ENCODE assay signal across 3 cellular contexts in the genomic region with DNA sequence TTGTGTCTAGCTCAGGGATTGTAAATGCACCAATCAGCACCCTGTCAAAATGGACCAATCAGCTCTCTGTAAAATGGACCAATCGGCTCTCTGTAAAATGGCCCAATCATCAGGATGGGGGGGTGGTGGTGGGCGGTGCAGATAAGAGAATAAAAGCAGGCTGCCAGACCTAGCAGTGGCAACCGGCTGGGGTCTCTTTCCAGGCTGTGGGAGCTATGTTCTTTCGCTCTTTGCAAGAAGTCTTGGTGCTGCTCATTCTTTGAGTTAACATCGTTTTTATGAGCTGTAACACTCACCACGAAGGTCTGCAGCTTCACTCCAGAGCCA.
A peak's percentile ranks its signal among the peaks of the same experiment; 100 is the strongest.
DNase-seq lines count a peak whose midpoint lies in the region; ATAC-seq, FAIRE-seq and TF ChIP-seq lines count a peak whose summit lies in the region.
"Not testable (repeated sequence)": the region's sequence is repeated elsewhere in the genome, so short reads cannot be mapped to it uniquely, and the experiment has no call there.

No MANE protein-coding gene starts in this region.

- H3K27me3 ChIP-seq in K562 (ENCODE audit: control insufficient read depth in 2 of 2, insufficient read depth in 2 of 2, low read length in 2 of 2), result peaks cover 15 to 20% of the 10 kb centered on the region in 2 experiments
- not testable (repeated sequence) for H3K27me3 ChIP-seq in testis

- not testable (repeated sequence) for H3K4me3 ChIP-seq in K562, testis

- H3K9ac ChIP-seq in K562 (ENCODE audit: insufficient read depth in 1 of 2, low read depth in 2 of 2, low read length in 2 of 2), result not testable (repeated sequence)

- H3K9me3 ChIP-seq in K562 (replicated peaks; ENCODE audit: control insufficient read depth, insufficient read depth, low read depth, low read length); testis: not testable (repeated sequence)

- H4K20me1 ChIP-seq in K562 (replicated peaks; ENCODE audit: control insufficient read depth, insufficient read depth, low read length), result not testable (repeated sequence)

- TF ChIP-seq RAD21 in K562 (CRISPR knock-in tag; conservative IDR thresholded peaks at IDR 0.05 in 1 of 2, IDR thresholded peaks at IDR 0.05 in 1 of 2), result not testable (repeated sequence)

- not testable (repeated sequence) for H3K27ac ChIP-seq in K562 (ENCODE audit: extremely low read depth, low read depth, low read length); testis

- not testable (repeated sequence) for H3K4me1 ChIP-seq in K562 (replicated peaks in 1 of 2; ENCODE audit: control insufficient read depth in 2 of 2, insufficient read depth in 2 of 2, low read length in 2 of 2)
- peaks cover 20% of the 10 kb centered on the region for H3K4me1 ChIP-seq in testis

- H3K36me3 ChIP-seq in K562 (ENCODE audit: control insufficient read depth, insufficient read depth, low read length); testis (ENCODE audit: low read depth, missing control alignments): not testable (repeated sequence)

- in situ Hi-C loops in K562 (cut with MboI), result not testable (repeated sequence)

- WGBS in K562 (ENCODE audit: insufficient coverage, low coverage, missing lambda C conversion rate), result 15% methylated on average over 5 of the region's 6 CpGs
- 62 to 69% methylated on average over 6 of the region's 6 CpGs for WGBS in testis, 2 donors

- H2AFZ ChIP-seq in K562 (ENCODE audit: low read depth, low read length), result not testable (repeated sequence)

- FAIRE-seq in K562 (lab: Jason Lieb, UNC), result not testable (repeated sequence)

- not testable (repeated sequence) for H3K79me2 ChIP-seq in K562 (ENCODE audit: control insufficient read depth, insufficient read depth, low read length)

- ATAC-seq in K562, result peak; percentile 76

- not testable (repeated sequence) for BruUV-seq in K562 (replicated peaks; lab: Mats Ljungman, UMichigan)

- intact Hi-C loops in K562 (cut with micrococcal nuclease); testis (cut with DNase I; ENCODE audit: low total_unique reads): not testable (repeated sequence)

- TF ChIP-seq POLR2A in K562 (conservative IDR thresholded peaks at IDR 0.05); testis (IDR thresholded peaks at IDR 0.05): not testable (repeated sequence)

- CTCF ChIA-PET in K562 (lab: Yijun Ruan, JAX; ENCODE audit: low intra/inter-chr PET ratio), result not testable (repeated sequence)

- TF ChIP-seq EP300 in K562 (IDR thresholded peaks at IDR 0.05; ENCODE audit: low read length), result not testable (repeated sequence)

- POLR2A ChIA-PET in K562 (lab: Yijun Ruan, JAX), result interaction anchor here (0.7 kb wide), 1 partner anchor 153 kb away, joined by 3 read pairs; no protein-coding TSS in a partner anchor

- not testable (repeated sequence) for H3K4me2 ChIP-seq in K562 (ENCODE audit: insufficient read depth, low read length)

- DNase-seq in K562 (ENCODE audit: extremely low read depth in 1 of 4, low spot score in 3 of 4), result peak in 2 of 4 experiments; percentile 29 to 31
- DNase-seq in stimulated activated CD4-positive, alpha-beta T cell treated with anti-CD3 and anti-CD28 coated beads, Interleukin-15, amount 100 ng/mL, for 24 hours, result peak; percentile 2
- peak; percentile 67 for DNase-seq in testis

- not testable (repeated sequence) for H3K9me1 ChIP-seq in K562 (ENCODE audit: control insufficient read depth, insufficient read depth, low read length)

- not testable (repeated sequence) for TF ChIP-seq CTCF in K562 (IDR thresholded peaks at IDR 0.05 in 2 of 3, conservative IDR thresholded peaks at IDR 0.05 in 1 of 3; ENCODE audit: insufficient read depth in 2 of 3, low read depth in 1 of 3, low read length in 3 of 3); testis (IDR thresholded peaks at IDR 0.05)

TF ChIP-seq in K562, 482 proteins besides CTCF, POLR2A, EP300 and RAD21:
- TF ChIP-seq, protein P1, sequence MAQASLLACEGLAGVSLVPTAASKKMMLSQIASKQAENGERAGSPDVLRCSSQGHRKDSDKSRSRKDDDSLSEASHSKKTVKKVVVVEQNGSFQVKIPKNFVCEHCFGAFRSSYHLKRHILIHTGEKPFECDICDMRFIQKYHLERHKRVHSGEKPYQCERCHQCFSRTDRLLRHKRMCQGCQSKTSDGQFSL (CRISPR knock-in tag; IDR thresholded peaks at IDR 0.05), result peak; percentile 83
- TF ChIP-seq, protein P1 (tag; IDR thresholded peaks at IDR 0.05), result peak in 1 of 2 experiments; percentile 46; a peak in 1 of 4 replicates
- TF ChIP-seq EGR1 (conservative IDR thresholded peaks at IDR 0.05) (peak; percentile 24), NFYB (IDR thresholded peaks at IDR 0.05; ENCODE audit: extremely low read depth, insufficient read length) (peak; percentile 46)
